8 cellular contexts compared by ENCODE assay signal in the genomic region with DNA sequence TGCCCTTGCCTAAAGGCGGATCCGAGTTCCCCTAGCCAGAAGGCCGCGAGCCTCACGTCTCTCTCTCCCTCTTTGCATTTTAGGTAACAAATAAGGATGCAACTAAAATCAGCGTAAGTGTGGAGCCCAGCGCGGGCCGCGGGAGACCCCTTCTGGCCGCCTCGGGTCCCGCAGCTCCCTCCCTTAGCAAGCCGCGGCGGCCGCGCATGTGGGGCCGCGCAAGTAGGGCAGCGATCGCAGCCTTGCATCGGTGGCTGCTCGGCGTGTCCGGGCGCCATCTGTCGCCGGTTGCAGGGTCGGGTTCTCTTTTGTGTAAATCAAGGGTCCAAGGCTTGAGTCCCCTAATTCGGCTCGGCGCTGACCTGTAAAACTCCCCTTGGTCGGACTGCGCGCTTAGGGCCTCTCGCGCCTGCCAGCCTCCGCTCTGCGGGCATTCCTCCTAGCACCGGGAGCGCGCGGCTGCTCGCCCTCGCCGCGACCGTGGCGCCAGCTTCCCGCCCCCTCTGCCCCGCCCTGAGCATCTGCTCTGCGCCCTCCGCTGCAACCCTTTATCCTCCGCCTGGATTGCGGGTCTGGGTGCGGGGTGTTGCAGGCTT. TPM values are rescaled to one million over a fixed set of nuclear protein-coding genes. Genes with fewer than 3 reads are reported as not detected.
A peak's percentile ranks its signal among the peaks of the same experiment; 100 is the strongest.
DNase-seq lines count a peak whose midpoint lies in the region; TF ChIP-seq lines count a peak whose summit lies in the region.

No MANE protein-coding gene starts in this region.

- no peaks in the 10 kb centered on the region for H3F3A ChIP-seq in DOHH2 (ENCODE audit: control insufficient read depth, insufficient read depth)

- no peak for TF ChIP-seq POLR2A in stomach (IDR thresholded peaks at IDR 0.05)

- peaks cover 36% of the 10 kb centered on the region for H3K4me1 Mint-ChIP-seq in activated T-cell treated with anti-CD3 and anti-CD28 coated beads, Interleukin-2, amount 50 U/mL, for 24 hours (ENCODE audit: low read depth)
- H3K4me1 Mint-ChIP-seq in neural crest cell = peaks cover 21% of the 10 kb centered on the region

- intact Hi-C loops in stomach (cut with DNase I; ENCODE audit: low total_unique reads) = no loop called here

- WGBS in stomach, 5 donors = 1 to 7% (median 2%) methylated on average over 5 to 57 of the region's 57 CpGs

- H3K79me2 ChIP-seq in DOHH2 (ENCODE audit: control insufficient read depth, low read length) = no peaks in the 10 kb centered on the region

- H3K4me2 ChIP-seq in DOHH2 (ENCODE audit: low read length) = peak overlapping the region; percentile 26; the same call in 1 of the 2 replicates

- H3K36me3 Mint-ChIP-seq in activated T-cell treated with anti-CD3 and anti-CD28 coated beads, Interleukin-2, amount 50 U/mL, for 24 hours (ENCODE audit: low read depth) = no peaks in the 10 kb centered on the region
- H3K36me3 Mint-ChIP-seq in neural crest cell (ENCODE audit: low read depth) = no peaks in the 10 kb centered on the region

- H3K4me3 ChIP-seq in DOHH2 (ENCODE audit: low read length) (no peak overlapping the region), HFF-Myc (replicated peaks; ENCODE audit: low read depth, low read length) (peak overlapping the region; percentile 14), fibroblast of pulmonary artery (replicated peaks; ENCODE audit: low read depth, low read length) (peak overlapping the region; percentile 34), stomach (peak overlapping the region; percentile 11 to 43 (median 34))

- H3K36me3 ChIP-seq in DOHH2 (ENCODE audit: control insufficient read depth, low read length) (no peaks in the 10 kb centered on the region), stomach (no peaks in the 10 kb centered on the region)

- peaks cover 80% of the 10 kb centered on the region for H3K27me3 Mint-ChIP-seq in activated T-cell treated with anti-CD3 and anti-CD28 coated beads, Interleukin-2, amount 50 U/mL, for 24 hours
- H3K27me3 Mint-ChIP-seq in neural crest cell (ENCODE audit: low read depth) = peaks cover 82% of the 10 kb centered on the region

- TF ChIP-seq EP300 in stomach (IDR thresholded peaks at IDR 0.05) = no peak

- H3K27me3 ChIP-seq in DOHH2 (ENCODE audit: control insufficient read depth, low read length) (no peaks in the 10 kb centered on the region), stomach (peaks cover 68 to 100% (median 78%) of the 10 kb centered on the region in 3 donors)

- H3K4me1 ChIP-seq in DOHH2 (ENCODE audit: control insufficient read depth, low read length) (no peaks in the 10 kb centered on the region), stomach (peaks cover 23 to 61% (median 57%) of the 10 kb centered on the region in 4 donors)

- H3K9me3 ChIP-seq in DOHH2 (ENCODE audit: control insufficient read depth, insufficient read depth, low read length) = no peaks in the 10 kb centered on the region
- peaks cover 0 to 9% (median 0%) of the 10 kb centered on the region in 4 donors for H3K9me3 ChIP-seq in stomach

- H4K20me1 ChIP-seq in DOHH2 (ENCODE audit: control insufficient read depth, insufficient read depth, low read depth, low read length) = no peaks in the 10 kb centered on the region

- peaks cover 2% of the 10 kb centered on the region for H3K9me3 Mint-ChIP-seq in activated T-cell treated with anti-CD3 and anti-CD28 coated beads, Interleukin-2, amount 50 U/mL, for 24 hours
- no peaks in the 10 kb centered on the region for H3K9me3 Mint-ChIP-seq in neural crest cell

- no peaks in the 10 kb centered on the region for H3K9me2 ChIP-seq in DOHH2 (replicated peaks; ENCODE audit: control insufficient read depth, low read length)

- H3K27ac Mint-ChIP-seq in activated T-cell treated with anti-CD3 and anti-CD28 coated beads, Interleukin-2, amount 50 U/mL, for 24 hours = no peak overlapping the region
- H3K27ac Mint-ChIP-seq in neural crest cell (ENCODE audit: unreplicated experiment) = no peak overlapping the region

- H3K4me3 Mint-ChIP-seq in activated T-cell treated with anti-CD3 and anti-CD28 coated beads, Interleukin-2, amount 50 U/mL, for 24 hours = peak overlapping the region; percentile 68
- peak overlapping the region; percentile 84 for H3K4me3 Mint-ChIP-seq in neural crest cell

- DNase-seq in HFF-Myc (ENCODE audit: extremely low read depth, low read depth) (peak; percentile 9), NCI-H524 treated with DMSO at 0.1 percent for 48 hours (lab: John Stamatoyannopoulos, UW) (peak; percentile 11), fibroblast of pulmonary artery (ENCODE audit: low read depth) (peak; percentile 68), neural crest cell (ENCODE audit: low read depth, low spot score) (peak; percentile 76), stomach (no peak), mesenteric fat pad (ENCODE audit: low spot score) (no peak)
- peak; percentile 80 for DNase-seq in activated T-cell treated with anti-CD3 and anti-CD28 coated beads, Interleukin-2, amount 50 U/mL, for 24 hours

- H3K27ac ChIP-seq in DOHH2 (ENCODE audit: low read depth, low read length) (no peak overlapping the region), stomach (no peak overlapping the region)

- peak; percentile 82 for TF ChIP-seq CTCF in DOHH2 (IDR thresholded peaks at IDR 0.05; ENCODE audit: low read depth, low read length, poor library complexity, severe bottlenecking)
- peak; percentile 85 for TF ChIP-seq CTCF in HFF-Myc (IDR thresholded peaks at IDR 0.05; ENCODE audit: low read depth, low read length, missing control alignments)
- TF ChIP-seq CTCF in fibroblast of pulmonary artery (IDR thresholded peaks at IDR 0.05; ENCODE audit: low read length, missing control alignments) = peak; percentile 62
- TF ChIP-seq CTCF in neural crest cell (conservative IDR thresholded peaks at IDR 0.05) = peak; percentile 89
- peak in 4 of 7 experiments; percentile 18 to 71 (median 42) for TF ChIP-seq CTCF in stomach (IDR thresholded peaks at IDR 0.05)

RNA-seq across cellular contexts. Expression of a gene that starts 2.7 kb away (rescaled TPM):
- total RNA-seq in neural crest cell = 0.21 TPM in 1 of 2 replicates, not detected in the other
- total RNA-seq in stomach = not detected
- not detected for polyA plus RNA-seq in stomach
- not detected for total RNA-seq in mesenteric fat pad

Comparison
In these comparisons a context has a peak if more than half of its experiments do, and no peak if none do; other contexts are left out.
1. DNase-seq: peak in HFF-Myc (single experiment), NCI-H524 treated with DMSO at 0.1 percent for 48 hours (single experiment), activated T-cell treated with anti-CD3 and anti-CD28 coated beads, Interleukin-2, amount 50 U/mL, for 24 hours (single experiment), fibroblast of pulmonary artery (single experiment) and neural crest cell (single experiment); none in stomach (single experiment) and mesenteric fat pad (single experiment).
2. Peak in every context shown above with its lines, with median percentiles within 50 percentile points of each other: CTCF ChIP-seq.